In genomic region chr12:113899844-113900471, GRCh38 we compare ENCODE assay signal across 11 cellular contexts.
DNase-seq lines count a peak whose midpoint lies in the region; ATAC-seq and TF ChIP-seq lines count a peak whose summit lies in the region.
"Had no signal": no experiment of that assay in that cellular context is flagged by ENCODE, and none has a peak within 500 bp of the region (broad histone marks: within the 10 kb centered on the region; RNA-seq: fewer than 3 reads in every experiment).

No MANE protein-coding gene starts in this region.

- TF ChIP-seq CTCF in hepatocyte (IDR thresholded peaks at IDR 0.05; ENCODE audit: poor library complexity), result no peak
- TF ChIP-seq CTCF in ascending aorta (IDR thresholded peaks at IDR 0.05), result no peak
- no peak for TF ChIP-seq CTCF in GM13976 (IDR thresholded peaks at IDR 0.05; ENCODE audit: borderline replicate concordance, control extremely low read depth, extremely low read depth, insufficient read depth, missing control alignments)

- H3K4me2 ChIP-seq in hepatocyte, result peak overlapping the region; percentile 64

- H3K79me2 ChIP-seq in hepatocyte, result no peaks in the 10 kb centered on the region

- no peaks in the 10 kb centered on the region for H3K9me3 Mint-ChIP-seq in activated T-cell treated with anti-CD3 and anti-CD28 coated beads, Interleukin-2, amount 50 U/mL, for 72 hours
- H3K9me3 Mint-ChIP-seq in activated T-cell treated with anti-CD3 and anti-CD28 coated beads, Interleukin-2, amount 50 U/mL, for 24 hours, result no peaks in the 10 kb centered on the region

- H3K9me2 ChIP-seq in hepatocyte (replicated peaks; ENCODE audit: insufficient read depth), result no peaks in the 10 kb centered on the region

- DNase-seq in activated T-cell treated with anti-CD3 and anti-CD28 coated beads, Interleukin-2, amount 50 U/mL, for 72 hours, result no peak
- DNase-seq in activated T-cell treated with anti-CD3 and anti-CD28 coated beads, Interleukin-2, amount 50 U/mL, for 24 hours, result no peak
- peak; percentile 67 for DNase-seq in NCI-H526 treated with DMSO at 0.1 percent for 48 hours (lab: John Stamatoyannopoulos, UW)
- DNase-seq in hepatocyte (ENCODE audit: low spot score), result no peak
- peak; percentile 31 for DNase-seq in superior temporal gyrus (ENCODE audit: extremely low spot score)
- DNase-seq in ascending aorta (ENCODE audit: low spot score in 2 of 2), result no peak
- no peak for DNase-seq in GM13976 (ENCODE audit: low spot score)
- no peak for DNase-seq in dermis blood vessel endothelial cell
- DNase-seq: activated CD4-positive, alpha-beta T cell treated with anti-CD3 and anti-CD28 coated beads for 36 hours; central memory CD4-positive, alpha-beta T cell; NCI-H2029 treated with DMSO at 0.1 percent for 48 hours had no signal

- ATAC-seq in activated T-cell treated with anti-CD3 and anti-CD28 coated beads, Interleukin-2, amount 50 U/mL, for 72 hours (replicated peaks in 1 of 2), result no peak
- ATAC-seq: activated CD4-positive, alpha-beta T cell treated with anti-CD3 and anti-CD28 coated beads for 36 hours had no signal

- no peaks in the 10 kb centered on the region for H3K27me3 ChIP-seq in hepatocyte
- no peaks in the 10 kb centered on the region for H3K27me3 ChIP-seq in ascending aorta

- H3K36me3 ChIP-seq in hepatocyte (replicated peaks; ENCODE audit: insufficient read depth, low read depth) (no peaks in the 10 kb centered on the region), ascending aorta (peaks cover 0 to 14% of the 10 kb centered on the region in 2 donors)

- H3K4me3 ChIP-seq in hepatocyte (no peak overlapping the region), ascending aorta (no peak overlapping the region)

- H3K4me1 ChIP-seq in hepatocyte (ENCODE audit: insufficient read depth) (peaks cover 11% of the 10 kb centered on the region), ascending aorta (no peaks in the 10 kb centered on the region)

- no peak overlapping the region for H3K4me3 Mint-ChIP-seq in activated T-cell treated with anti-CD3 and anti-CD28 coated beads, Interleukin-2, amount 50 U/mL, for 72 hours
- no peak overlapping the region for H3K4me3 Mint-ChIP-seq in activated T-cell treated with anti-CD3 and anti-CD28 coated beads, Interleukin-2, amount 50 U/mL, for 24 hours
- H3K4me3 Mint-ChIP-seq: activated CD4-positive, alpha-beta T cell treated with anti-CD3 and anti-CD28 coated beads for 36 hours had no signal

- intact Hi-C loops in ascending aorta (cut with DNase I), result no loop called here

- WGBS in hepatocyte (ENCODE audit: low lambda C conversion rate, missing lambda C conversion rate), result 53% methylated on average over 24 of the region's 24 CpGs

- peak overlapping the region; percentile 29 for H2AFZ ChIP-seq in hepatocyte

- H3K4me1 Mint-ChIP-seq in activated T-cell treated with anti-CD3 and anti-CD28 coated beads, Interleukin-2, amount 50 U/mL, for 72 hours (ENCODE audit: low read depth), result peaks cover 5% of the 10 kb centered on the region
- peaks cover 3% of the 10 kb centered on the region for H3K4me1 Mint-ChIP-seq in activated T-cell treated with anti-CD3 and anti-CD28 coated beads, Interleukin-2, amount 50 U/mL, for 24 hours (ENCODE audit: low read depth)

- H3K27ac ChIP-seq in hepatocyte (peak overlapping the region; percentile 20), ascending aorta (no peak overlapping the region)

- in situ Hi-C loops in GM13976 (cut with MboI; ENCODE audit: low sequenced_read_pairs, unreplicated experiment), result loop anchor here (25.0 kb wide), 2 partner anchors 438 to 713 kb away; partner anchors contain the start of genes DDX54, LHX5 and RITA1

- no peaks in the 10 kb centered on the region for H4K20me1 ChIP-seq in hepatocyte (ENCODE audit: insufficient read depth, poor library complexity, severe bottlenecking)

- peaks cover 6 to 11% of the 10 kb centered on the region in 2 donors for H3K36me3 Mint-ChIP-seq in activated T-cell treated with anti-CD3 and anti-CD28 coated beads, Interleukin-2, amount 50 U/mL, for 72 hours (ENCODE audit: insufficient read depth in 2 of 2)
- peaks cover 94% of the 10 kb centered on the region for H3K36me3 Mint-ChIP-seq in activated T-cell treated with anti-CD3 and anti-CD28 coated beads, Interleukin-2, amount 50 U/mL, for 24 hours (ENCODE audit: low read depth)

- H3K9me3 ChIP-seq in hepatocyte (ENCODE audit: low read depth), result no peaks in the 10 kb centered on the region
- H3K9me3 ChIP-seq in ascending aorta, result no peaks in the 10 kb centered on the region

- H3K27ac Mint-ChIP-seq in activated T-cell treated with anti-CD3 and anti-CD28 coated beads, Interleukin-2, amount 50 U/mL, for 72 hours, result peak overlapping the region; percentile 8
- no peak overlapping the region for H3K27ac Mint-ChIP-seq in activated T-cell treated with anti-CD3 and anti-CD28 coated beads, Interleukin-2, amount 50 U/mL, for 24 hours
- H3K27ac Mint-ChIP-seq: activated CD4-positive, alpha-beta T cell treated with anti-CD3 and anti-CD28 coated beads for 36 hours had no signal

- H3K27me3 Mint-ChIP-seq in activated T-cell treated with anti-CD3 and anti-CD28 coated beads, Interleukin-2, amount 50 U/mL, for 72 hours (ENCODE audit: low read depth), result no peaks in the 10 kb centered on the region
- H3K27me3 Mint-ChIP-seq in activated T-cell treated with anti-CD3 and anti-CD28 coated beads, Interleukin-2, amount 50 U/mL, for 24 hours, result no peaks in the 10 kb centered on the region
- H3K27me3 Mint-ChIP-seq: activated CD4-positive, alpha-beta T cell treated with anti-CD3 and anti-CD28 coated beads for 36 hours had no signal

Comparison
In these comparisons a context has a peak if more than half of its experiments do, and no peak if none do; other contexts are left out.
1. DNase-seq: peak in NCI-H526 treated with DMSO at 0.1 percent for 48 hours (single experiment) and superior temporal gyrus (single experiment); none in activated T-cell treated with anti-CD3 and anti-CD28 coated beads, Interleukin-2, amount 50 U/mL, for 72 hours (0 of 2), activated T-cell treated with anti-CD3 and anti-CD28 coated beads, Interleukin-2, amount 50 U/mL, for 24 hours (single experiment), hepatocyte (single experiment), ascending aorta (0 of 2), GM13976 (single experiment) and dermis blood vessel endothelial cell (single experiment).